In genomic region chr4:87422104-87423052, GRCh38 we compare ENCODE assay signal across 8 cellular contexts. TPM values are rescaled to one million over a fixed set of nuclear protein-coding genes. Genes with fewer than 3 reads are reported as not detected.
DNase-seq lines count a peak whose midpoint lies in the region; ATAC-seq, FAIRE-seq and TF ChIP-seq lines count a peak whose summit lies in the region.

Gene NUDT9, plus strand, starts transcription at chr4:87422573. Its CDS starts 333 bp downstream, at chr4:87422906.

- no peaks in the 10 kb centered on the region for H4K20me1 ChIP-seq in DND-41 (ENCODE audit: insufficient read depth, low read length)

- H3K4me3 ChIP-seq in DND-41 (ENCODE audit: low read depth in 1 of 2, low read length in 2 of 2) (peak within 1 kb of the TSS; percentile 75 to 84), esophagus muscularis mucosa (peak within 1 kb of the TSS; percentile 62 to 83 (median 72))

- TF ChIP-seq CTCF in DND-41 (IDR thresholded peaks at IDR 0.05; ENCODE audit: borderline replicate concordance, extremely low read depth, low read length, poor library complexity, severe bottlenecking) (no peak), esophagus muscularis mucosa (IDR thresholded peaks at IDR 0.05) (peak in 1 of 3 experiments; percentile 5)

- intact Hi-C loops in esophagus muscularis mucosa (cut with DNase I) = loop anchor here (1.0 to 5.0 kb wide), 2 partner anchors 31 to 45 kb away; partner anchors contain the start of gene HSD17B11

- DNase-seq in DND-41 (peak; percentile 92), RCC 7860 (ENCODE audit: low spot score) (peak; percentile 87), esophagus muscularis mucosa (ENCODE audit: extremely low spot score) (peak; percentile 97), myocyte (ENCODE audit: low read depth) (peak; percentile 99)
- DNase-seq in activated T-cell treated with anti-CD3 and anti-CD28 coated beads, Interleukin-2, amount 50 U/mL, for 72 hours = peak; percentile 84 to 90
- DNase-seq in stimulated activated CD8-positive, alpha-beta memory T cell treated with anti-CD3 and anti-CD28 coated beads, Interleukin-7, amount 100 ng/mL, for 48 hours (ENCODE audit: extremely low read depth in 1 of 2, low read depth in 1 of 2) = peak; percentile 67 to 81

- H3K9me3 ChIP-seq in DND-41 (ENCODE audit: insufficient read depth, low read length, severe bottlenecking) (no peaks in the 10 kb centered on the region), KOPT-K1 (ENCODE audit: insufficient read depth, low read length, poor library complexity, severe bottlenecking) (peaks cover 7% of the 10 kb centered on the region), esophagus muscularis mucosa (no peaks in the 10 kb centered on the region)

- peak within 1 kb of the TSS; percentile 84 for H3K27ac ChIP-seq in DND-41 (ENCODE audit: low read length)
- peak within 1 kb of the TSS; percentile 81 for H3K27ac ChIP-seq in KOPT-K1 (ENCODE audit: low read depth, low read length, poor library complexity, severe bottlenecking)
- peak within 1 kb of the TSS; percentile 87 to 90 (median 88) for H3K27ac ChIP-seq in esophagus muscularis mucosa (replicated peaks in 1 of 4)

- H3K79me2 ChIP-seq in DND-41 (ENCODE audit: insufficient read depth, low read length) = peaks cover 60% of the 10 kb centered on the region

- H3K27me3 Mint-ChIP-seq in activated T-cell treated with anti-CD3 and anti-CD28 coated beads, Interleukin-2, amount 50 U/mL, for 72 hours (ENCODE audit: low read depth) = no peaks in the 10 kb centered on the region

- peaks cover 30% of the 10 kb centered on the region for H3K4me1 ChIP-seq in DND-41 (ENCODE audit: insufficient read depth, low read length)
- peaks cover 18 to 41% (median 38%) of the 10 kb centered on the region in 4 donors for H3K4me1 ChIP-seq in esophagus muscularis mucosa

- TF ChIP-seq POLR2A in esophagus muscularis mucosa (IDR thresholded peaks at IDR 0.05; ENCODE audit: low read depth) = peak; percentile 30

- WGBS in esophagus muscularis mucosa = 2% methylated on average over 50 of the region's 58 CpGs

- TF ChIP-seq EP300 in esophagus muscularis mucosa (IDR thresholded peaks at IDR 0.05) = no peak

- peaks cover 32% of the 10 kb centered on the region for H3K4me1 Mint-ChIP-seq in activated T-cell treated with anti-CD3 and anti-CD28 coated beads, Interleukin-2, amount 50 U/mL, for 72 hours (ENCODE audit: low read depth)

- peak within 1 kb of the TSS; percentile 93 for H3K4me2 ChIP-seq in DND-41 (ENCODE audit: insufficient read depth, low read length)

- peak; percentile 70 for FAIRE-seq in RCC 7860 (lab: Jason Lieb, UNC)

- H3K4me3 Mint-ChIP-seq in activated T-cell treated with anti-CD3 and anti-CD28 coated beads, Interleukin-2, amount 50 U/mL, for 72 hours = peak within 1 kb of the TSS; percentile 90 to 91

- H2AFZ ChIP-seq in DND-41 (ENCODE audit: low read depth, low read length) = peak within 1 kb of the TSS; percentile 70

- H3K27ac Mint-ChIP-seq in activated T-cell treated with anti-CD3 and anti-CD28 coated beads, Interleukin-2, amount 50 U/mL, for 72 hours = peak within 1 kb of the TSS; percentile 98

- H3K27me3 ChIP-seq in DND-41 (ENCODE audit: insufficient read depth, low read length, poor library complexity) (no peaks in the 10 kb centered on the region), esophagus muscularis mucosa (no peaks in the 10 kb centered on the region)

- ATAC-seq in DND-41 (ENCODE audit: insufficient read depth, low read depth) (peak; percentile 89), GM21786 (IDR thresholded peaks at IDR 0.05; ENCODE audit: unreplicated experiment) (peak; percentile 80)
- peak; percentile 91 to 92 for ATAC-seq in activated T-cell treated with anti-CD3 and anti-CD28 coated beads, Interleukin-2, amount 50 U/mL, for 72 hours (replicated peaks in 1 of 2)

- peak within 1 kb of the TSS; percentile 81 for H3K9ac ChIP-seq in DND-41 (ENCODE audit: low read depth, low read length)

- no peaks in the 10 kb centered on the region for H3K9me3 Mint-ChIP-seq in activated T-cell treated with anti-CD3 and anti-CD28 coated beads, Interleukin-2, amount 50 U/mL, for 72 hours

- H3K36me3 ChIP-seq in DND-41 (ENCODE audit: insufficient read depth, low read length) (no peaks in the 10 kb centered on the region), KOPT-K1 (ENCODE audit: insufficient read depth, low read length) (no peaks in the 10 kb centered on the region), esophagus muscularis mucosa (no peaks in the 10 kb centered on the region)

- peaks cover 0 to 1% of the 10 kb centered on the region in 2 donors for H3K36me3 Mint-ChIP-seq in activated T-cell treated with anti-CD3 and anti-CD28 coated beads, Interleukin-2, amount 50 U/mL, for 72 hours (ENCODE audit: insufficient read depth in 2 of 2)

RNA-seq across cellular contexts. Expression of gene NUDT9, which starts in this region (rescaled TPM):
- 10 to 100 TPM; 10.2 to 12.6 TPM for total RNA-seq in activated T-cell treated with anti-CD3 and anti-CD28 coated beads, Interleukin-2, amount 50 U/mL, for 72 hours
- 10 to 100 TPM; 15.1 to 26.6 (median 21.3) TPM for total RNA-seq in esophagus muscularis mucosa
- 17.0 and 36.0 TPM in 2 replicates for total RNA-seq in myocyte
- polyA plus RNA-seq in myocyte (2012) = 38.5 TPM

Comparison
In these comparisons a context has a peak if more than half of its experiments do, and no peak if none do; other contexts are left out.
1. Peak in every context shown above with its lines: DNase-seq, ATAC-seq, H3K4me3 ChIP-seq and H3K27ac ChIP-seq.